3 cellular contexts compared by ENCODE assay signal in the genomic region with DNA sequence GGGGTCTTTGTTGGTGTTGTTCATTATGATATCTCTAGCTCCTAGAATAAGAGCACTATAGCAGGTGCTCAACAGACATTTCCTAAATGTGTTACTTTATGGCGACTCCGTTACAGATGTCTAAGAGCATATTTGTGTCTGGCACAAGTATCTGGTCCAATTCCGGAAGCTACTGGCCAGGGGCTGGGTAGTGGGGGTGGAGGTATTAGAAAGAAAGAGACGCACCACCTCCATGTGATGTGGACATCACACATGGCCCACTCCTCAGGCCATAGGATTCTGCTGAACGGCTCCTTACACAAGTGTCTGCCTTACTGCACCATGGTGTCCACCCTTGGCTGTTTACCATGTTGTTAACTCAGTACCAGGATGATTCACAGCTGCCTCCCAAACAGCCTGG.
"Had no signal": no experiment of that assay in that cellular context is flagged by ENCODE, and none has a peak within 500 bp of the region (broad histone marks: within the 10 kb centered on the region; RNA-seq: fewer than 3 reads in every experiment).

No MANE protein-coding gene starts in this region.

- ATAC-seq: GM12878 had no signal

- H3K4me3 ChIP-seq: GM12878 had no signal

- DNase-seq: GDM1, GF-D8 had no signal
